8 cellular contexts compared by ENCODE assay signal in genomic region chr20:49277786-49278035, GRCh38. TPM values are rescaled to one million over a fixed set of nuclear protein-coding genes. Genes with fewer than 3 reads are reported as not detected.
A peak's percentile ranks its signal among the peaks of the same experiment; 100 is the strongest.
DNase-seq lines count a peak whose midpoint lies in the region; ATAC-seq and TF ChIP-seq lines count a peak whose summit lies in the region.

No MANE protein-coding gene starts in this region.

- peaks cover 72% of the 10 kb centered on the region for H3K4me1 Mint-ChIP-seq in activated T-cell treated with anti-CD3 and anti-CD28 coated beads, Interleukin-2, amount 50 U/mL, for 72 hours (ENCODE audit: low read depth)

- intact Hi-C loops in right lobe of liver (cut with DNase I) = no loop called here

- no peaks in the 10 kb centered on the region for H3K9me3 ChIP-seq in right lobe of liver
- peaks cover 0 to 13% (median 3%) of the 10 kb centered on the region in 4 donors for H3K9me3 ChIP-seq in tibial nerve

- H3K36me3 ChIP-seq in right lobe of liver = peaks cover 13 to 48% (median 35%) of the 10 kb centered on the region in 4 donors
- H3K36me3 ChIP-seq in tibial nerve = peaks cover 9 to 63% (median 35%) of the 10 kb centered on the region in 3 donors

- peaks cover 0 to 33% (median 14%) of the 10 kb centered on the region in 4 donors for H3K4me1 ChIP-seq in right lobe of liver
- peaks cover 0 to 70% (median 31%) of the 10 kb centered on the region in 4 donors for H3K4me1 ChIP-seq in tibial nerve

- TF ChIP-seq CTCF in right lobe of liver (IDR thresholded peaks at IDR 0.05) = no peak
- TF ChIP-seq CTCF in tibial nerve (IDR thresholded peaks at IDR 0.05) = no peak

- no peak for TF ChIP-seq EP300 in tibial nerve (IDR thresholded peaks at IDR 0.05)

- ATAC-seq in activated T-cell treated with anti-CD3 and anti-CD28 coated beads, Interleukin-2, amount 50 U/mL, for 72 hours (replicated peaks in 1 of 2) = no peak
- peak in 1 of 4 donors; percentile 0 for ATAC-seq in right lobe of liver
- no peak for ATAC-seq in GM18909 (IDR thresholded peaks at IDR 0.05; ENCODE audit: poor library complexity, unreplicated experiment)

- H3K27ac ChIP-seq in angular gyrus (ENCODE audit: low read depth, low read length) (peak overlapping the region; percentile 94), right lobe of liver (peak overlapping the region; percentile 81 to 94 (median 92)), tibial nerve (peak overlapping the region; percentile 95 to 99 (median 98))

- WGBS in right lobe of liver (ENCODE audit: insufficient coverage, low coverage, low lambda C conversion rate, missing lambda C conversion rate) = 0% methylated on average over 7 of the region's 22 CpGs
- 1 to 2% methylated on average over 17 to 22 of the region's 22 CpGs for WGBS in tibial nerve, 2 donors

- TF ChIP-seq POLR2A in right lobe of liver (IDR thresholded peaks at IDR 0.05) (peak; percentile 93), tibial nerve (IDR thresholded peaks at IDR 0.05) (peak in 1 of 2 donors; percentile 79)

- H3K9me3 Mint-ChIP-seq in activated T-cell treated with anti-CD3 and anti-CD28 coated beads, Interleukin-2, amount 50 U/mL, for 72 hours = peaks cover 5 to 6% of the 10 kb centered on the region in 2 donors

- peak overlapping the region; percentile 60 to 94 (median 83) for H3K4me3 ChIP-seq in right lobe of liver
- H3K4me3 ChIP-seq in tibial nerve = peak overlapping the region; percentile 69 to 97 (median 83)

- peak overlapping the region; percentile 100 for H3K27ac Mint-ChIP-seq in activated T-cell treated with anti-CD3 and anti-CD28 coated beads, Interleukin-2, amount 50 U/mL, for 72 hours

- peak overlapping the region; percentile 93 to 100 for H3K4me3 Mint-ChIP-seq in activated T-cell treated with anti-CD3 and anti-CD28 coated beads, Interleukin-2, amount 50 U/mL, for 72 hours

- no peaks in the 10 kb centered on the region for H3K27me3 Mint-ChIP-seq in activated T-cell treated with anti-CD3 and anti-CD28 coated beads, Interleukin-2, amount 50 U/mL, for 72 hours (ENCODE audit: low read depth)

- H3K36me3 Mint-ChIP-seq in activated T-cell treated with anti-CD3 and anti-CD28 coated beads, Interleukin-2, amount 50 U/mL, for 72 hours (ENCODE audit: insufficient read depth in 2 of 2) = peaks cover 52 to 77% of the 10 kb centered on the region in 2 donors

- no peak for DNase-seq in activated T-cell treated with anti-CD3 and anti-CD28 coated beads, Interleukin-2, amount 50 U/mL, for 72 hours
- DNase-seq in activated T-cell treated with anti-CD3 and anti-CD28 coated beads for 4 hours = no peak
- no peak for DNase-seq in right lobe of liver
- DNase-seq in tibial nerve (ENCODE audit: low spot score in 2 of 2) = no peak
- DNase-seq in hippocampal formation (lab: John Stamatoyannopoulos, UW) = no peak
- DNase-seq in cerebellar cortex (ENCODE audit: low spot score) = no peak

- H3K27me3 ChIP-seq in right lobe of liver (no peaks in the 10 kb centered on the region), tibial nerve (no peaks in the 10 kb centered on the region)

RNA-seq across cellular contexts. Expression of gene ZNFX1, which starts 0.1 kb away (rescaled TPM):
- total RNA-seq in activated T-cell treated with anti-CD3 and anti-CD28 coated beads, Interleukin-2, amount 50 U/mL, for 72 hours = 10 to 100 TPM; 37.8 to 48.8 TPM
- total RNA-seq in right lobe of liver (10 to 100 TPM in 5 of 6 experiments, 1 to 10 TPM in 1; 9.3 to 17.5 (median 13.9) TPM), tibial nerve (10 to 100 TPM; 35.0 to 45.2 (median 39.1) TPM)

RNA-seq across cellular contexts. Expression of gene DDX27, which starts 58.5 kb away (rescaled TPM):
- total RNA-seq in activated T-cell treated with anti-CD3 and anti-CD28 coated beads, Interleukin-2, amount 50 U/mL, for 72 hours = 10 to 100 TPM; 49.6 to 49.8 TPM
- 10 to 100 TPM in 5 of 6 experiments, 1 to 10 TPM in 1; 7.6 to 15.7 (median 11.6) TPM for total RNA-seq in right lobe of liver
- 10 to 100 TPM; 24.5 to 33.4 (median 28.3) TPM for total RNA-seq in tibial nerve
